In the genomic region with DNA sequence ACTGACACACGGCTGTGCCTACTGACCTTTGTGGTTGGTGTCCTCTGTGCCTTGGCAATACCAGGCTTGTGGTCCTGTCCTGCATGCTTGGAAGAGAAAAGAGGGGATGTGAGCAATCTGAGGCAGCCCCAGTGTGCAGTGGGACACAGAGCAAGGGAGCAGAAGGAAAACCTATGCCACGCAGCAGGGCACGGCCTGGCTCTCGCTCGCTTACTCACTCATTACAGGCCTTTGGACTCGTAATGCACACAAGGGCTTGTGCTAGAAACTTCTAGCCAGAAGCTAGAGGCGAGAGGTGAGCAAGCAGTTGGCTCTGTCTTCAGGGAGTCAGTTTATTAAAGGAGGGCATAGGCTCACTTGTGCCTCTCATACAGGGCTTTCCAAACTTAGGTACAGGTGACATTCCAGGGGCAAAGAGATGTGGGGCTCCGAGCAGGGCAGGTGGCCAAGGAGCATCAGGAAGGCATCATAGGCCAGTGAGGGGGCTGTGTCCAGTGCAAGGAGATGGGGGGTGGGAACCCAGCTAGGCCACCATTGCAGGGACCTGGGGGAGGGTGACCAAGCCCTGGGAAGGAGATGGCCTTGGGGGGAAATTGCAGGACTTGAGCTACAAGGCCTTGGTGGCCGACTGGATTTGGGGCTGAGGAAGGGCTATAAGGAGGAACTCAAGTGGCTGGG, we compare ENCODE assay signal across 20 cellular contexts.
"Had no signal": no experiment of that assay in that cellular context is flagged by ENCODE, and none has a peak within 500 bp of the region (broad histone marks: within the 10 kb centered on the region; RNA-seq: fewer than 3 reads in every experiment).

No MANE protein-coding gene starts in this region.

- H3K27me3 Mint-ChIP-seq: activated CD4-positive, alpha-beta memory T cell treated with anti-CD3 and anti-CD28 coated beads, Interleukin-2, amount 10 ng/mL, durations not matched to agents 7 days and 5 days; activated CD4-positive, alpha-beta T cell treated with anti-CD3 and anti-CD28 coated beads, Interleukin-2, amount 10 ng/mL, durations not matched to agents 24 days and 14 days; activated naive CD8-positive, alpha-beta T cell had no signal

- H3K36me3 Mint-ChIP-seq: activated naive CD8-positive, alpha-beta T cell; memory B cell had no signal

- H3K4me1 Mint-ChIP-seq: activated CD4-positive, alpha-beta memory T cell treated with anti-CD3 and anti-CD28 coated beads, Interleukin-2, amount 10 ng/mL, durations not matched to agents 7 days and 5 days; activated CD4-positive, alpha-beta T cell treated with anti-CD3 and anti-CD28 coated beads, Interleukin-2, amount 10 ng/mL, durations not matched to agents 24 days and 14 days; memory B cell had no signal

- H3K4me1 ChIP-seq: upper lobe of right lung had no signal

- H3K27me3 ChIP-seq: heart left ventricle, upper lobe of right lung had no signal

- H3K27ac ChIP-seq: heart left ventricle, upper lobe of right lung, VCaP had no signal

- H3K9me3 Mint-ChIP-seq: activated CD4-positive, alpha-beta memory T cell treated with anti-CD3 and anti-CD28 coated beads, Interleukin-2, amount 10 ng/mL, durations not matched to agents 7 days and 5 days; activated CD4-positive, alpha-beta T cell treated with anti-CD3 and anti-CD28 coated beads, Interleukin-2, amount 10 ng/mL, durations not matched to agents 24 days and 14 days; activated T-helper 1 cell treated with anti-CD3 and anti-CD28 coated beads, Interleukin-12 subunit alpha, Interleukin-12 subunit beta, Interleukin-2, Interleukin-4 antibody, amounts not matched to agents 30 ng/mL and 10 ng/mL and 1 ng/mL, durations not matched to agents 14 hours and 24 hours and 36 hours; memory B cell; nephron progenitor cell had no signal

- H3K4me3 Mint-ChIP-seq: activated CD4-positive, alpha-beta memory T cell treated with anti-CD3 and anti-CD28 coated beads, Interleukin-2, amount 10 ng/mL, durations not matched to agents 7 days and 5 days; activated CD4-positive, alpha-beta T cell treated with anti-CD3 and anti-CD28 coated beads, Interleukin-2, amount 10 ng/mL, durations not matched to agents 24 days and 14 days; activated naive CD8-positive, alpha-beta T cell; activated T-helper 1 cell treated with anti-CD3 and anti-CD28 coated beads, Interleukin-12 subunit alpha, Interleukin-12 subunit beta, Interleukin-2, Interleukin-4 antibody, amounts not matched to agents 30 ng/mL and 10 ng/mL and 1 ng/mL, durations not matched to agents 14 hours and 24 hours and 36 hours; memory B cell; nephron progenitor cell had no signal

- H3K4me3 ChIP-seq: heart left ventricle, smooth muscle cell, upper lobe of right lung had no signal

- ATAC-seq: activated CD4-positive, CD25-positive, alpha-beta regulatory T cell treated with anti-CD3 and anti-CD28 coated beads, Interleukin-2, amount 50 U/mL, for 24 hours; heart left ventricle; left ventricle myocardium superior; sciatic nerve; upper lobe of right lung had no signal

- H3K27ac Mint-ChIP-seq: activated CD4-positive, alpha-beta memory T cell treated with anti-CD3 and anti-CD28 coated beads, Interleukin-2, amount 10 ng/mL, durations not matched to agents 7 days and 5 days; activated CD4-positive, alpha-beta T cell treated with anti-CD3 and anti-CD28 coated beads, Interleukin-2, amount 10 ng/mL, durations not matched to agents 24 days and 14 days; activated naive CD8-positive, alpha-beta T cell; activated T-helper 1 cell treated with anti-CD3 and anti-CD28 coated beads, Interleukin-12 subunit alpha, Interleukin-12 subunit beta, Interleukin-2, Interleukin-4 antibody, amounts not matched to agents 30 ng/mL and 10 ng/mL and 1 ng/mL, durations not matched to agents 14 hours and 24 hours and 36 hours; memory B cell; nephron progenitor cell had no signal

- H3K36me3 ChIP-seq: upper lobe of right lung had no signal

- DNase-seq: activated CD4-positive, alpha-beta memory T cell treated with anti-CD3 and anti-CD28 coated beads, Interleukin-2, amount 10 ng/mL, durations not matched to agents 7 days and 5 days; activated CD4-positive, alpha-beta T cell treated with anti-CD3 and anti-CD28 coated beads, Interleukin-2, amount 10 ng/mL, durations not matched to agents 24 days and 14 days; amniotic stem cell; cerebellar nuclear complex; cortex of kidney; left ventricle myocardium superior; nephron progenitor cell; nucleus accumbens; SK-N-SH; stimulated activated CD4-positive, alpha-beta T cell treated with anti-CD3 and anti-CD28 coated beads, Interleukin-4, amount 100 ng/mL, for 1 hour; stimulated activated naive CD4-positive, alpha-beta T cell treated with Interleukin-2 at 50 U/mL for 16 hours; upper lobe of right lung had no signal

- H3K9me3 ChIP-seq: heart left ventricle, SK-N-SH, upper lobe of right lung had no signal
